In the genomic region with DNA sequence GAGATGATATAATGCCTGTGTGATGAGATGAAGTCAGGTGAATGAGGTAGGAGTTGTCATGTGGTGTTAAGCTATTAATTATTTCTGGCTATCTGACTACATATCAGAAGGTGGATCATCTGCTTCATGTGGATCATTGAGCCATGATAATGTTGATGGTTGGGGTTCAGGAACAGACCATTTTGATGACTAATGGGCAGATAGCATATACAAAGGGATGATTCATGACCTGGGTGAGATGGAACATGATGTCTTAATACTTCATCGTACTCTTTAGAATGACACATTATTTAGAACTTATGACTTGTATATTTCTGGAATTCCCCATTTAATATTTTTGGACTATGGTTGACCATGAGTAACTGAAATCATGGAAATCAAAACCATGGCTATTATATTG, we compare ENCODE assay signal across 20 cellular contexts.
DNase-seq lines count a peak whose midpoint lies in the region; FAIRE-seq and TF ChIP-seq lines count a peak whose summit lies in the region.
"Had no signal": no experiment of that assay in that cellular context is flagged by ENCODE, and none has a peak within 500 bp of the region (broad histone marks: within the 10 kb centered on the region; RNA-seq: fewer than 3 reads in every experiment).

No MANE protein-coding gene starts in this region.

- no peaks in the 10 kb centered on the region for H3K36me3 Mint-ChIP-seq in chondrocyte (ENCODE audit: low read depth)
- H3K36me3 Mint-ChIP-seq: activated naive CD8-positive, alpha-beta T cell treated with anti-CD3 and anti-CD28 coated beads for 36 hours; neural progenitor cell had no signal

- H3K9me3 ChIP-seq in Peyer's patch: no peaks in the 10 kb centered on the region
- H3K9me3 ChIP-seq: HAP-1 had no signal

- TF ChIP-seq CTCF in epithelial cell of proximal tubule (conservative IDR thresholded peaks at IDR 0.05; ENCODE audit: low read depth, low read length) (no peak), chondrocyte (IDR thresholded peaks at IDR 0.05) (no peak), Peyer's patch (IDR thresholded peaks at IDR 0.05) (no peak)

- no peak overlapping the region for H3K4me3 Mint-ChIP-seq in chondrocyte (ENCODE audit: unreplicated experiment)
- H3K4me3 Mint-ChIP-seq: activated naive CD8-positive, alpha-beta T cell treated with anti-CD3 and anti-CD28 coated beads for 36 hours; neural progenitor cell had no signal

- H3K4me1 Mint-ChIP-seq in chondrocyte (ENCODE audit: low read depth): no peaks in the 10 kb centered on the region
- H3K4me1 Mint-ChIP-seq: activated naive CD8-positive, alpha-beta T cell treated with anti-CD3 and anti-CD28 coated beads for 36 hours; neural progenitor cell had no signal

- FAIRE-seq in GM12892 (lab: Jason Lieb, UNC): no peak
- FAIRE-seq: GM18507 had no signal

- H3K27me3 Mint-ChIP-seq in chondrocyte (ENCODE audit: low read depth): peaks cover 27% of the 10 kb centered on the region

- H3K4me1 ChIP-seq in Peyer's patch: no peaks in the 10 kb centered on the region
- H3K4me1 ChIP-seq: HAP-1, neural progenitor cell had no signal

- H3K9me3 Mint-ChIP-seq in chondrocyte (ENCODE audit: low read depth): no peaks in the 10 kb centered on the region
- H3K9me3 Mint-ChIP-seq: activated naive CD8-positive, alpha-beta T cell treated with anti-CD3 and anti-CD28 coated beads for 36 hours; neural progenitor cell had no signal

- no peak overlapping the region for H3K27ac Mint-ChIP-seq in chondrocyte (ENCODE audit: unreplicated experiment)
- H3K27ac Mint-ChIP-seq: activated naive CD8-positive, alpha-beta T cell treated with anti-CD3 and anti-CD28 coated beads for 36 hours; neural progenitor cell had no signal

- no peak overlapping the region for H3K27ac ChIP-seq in Peyer's patch
- H3K27ac ChIP-seq: neural progenitor cell had no signal

- TF ChIP-seq POLR2A in Peyer's patch (IDR thresholded peaks at IDR 0.05) (no peak), GM12892 (IDR thresholded peaks at IDR 0.05; ENCODE audit: low read depth, low read length) (no peak)

- no peaks in the 10 kb centered on the region for H3K36me3 ChIP-seq in Peyer's patch
- H3K36me3 ChIP-seq: HAP-1, neural progenitor cell had no signal

- DNase-seq in EL (peak; percentile 62), RPMI7951 (ENCODE audit: low read depth) (peak; percentile 39), epithelial cell of proximal tubule (ENCODE audit: low read depth) (peak; percentile 72), kidney tubule cell (ENCODE audit: low spot score) (peak; percentile 97), chondrocyte (ENCODE audit: low spot score) (no peak), Peyer's patch (no peak), NCI-H2081 (lab: John Stamatoyannopoulos, UW) (no peak), GM12892 (ENCODE audit: insufficient read length) (no peak)
- DNase-seq: activated CD4-positive, alpha-beta T cell treated with anti-CD3 and anti-CD28 coated beads, Interleukin-2, amount 50 U/mL, for 4 hours; activated naive CD8-positive, alpha-beta T cell treated with anti-CD3 and anti-CD28 coated beads for 36 hours; Calu3; effector CD8-positive, alpha-beta T cell; islet precursor cell; midbrain; NCI-H2029; NCI-H524; stimulated activated CD4-positive, alpha-beta T cell treated with anti-CD3 and anti-CD28 coated beads, Interleukin-1b, Interleukin-23, amount 100 ng/mL, for 48 hours had no signal

- no peak overlapping the region for H3K4me3 ChIP-seq in epithelial cell of proximal tubule (ENCODE audit: low read depth, low read length)
- no peak overlapping the region for H3K4me3 ChIP-seq in Peyer's patch
- H3K4me3 ChIP-seq: HAP-1, neural progenitor cell had no signal

- H3K27me3 ChIP-seq in Peyer's patch: no peaks in the 10 kb centered on the region
- H3K27me3 ChIP-seq: neural progenitor cell had no signal

Comparison
In these comparisons a context has a peak if more than half of its experiments do, and no peak if none do; other contexts are left out.
1. DNase-seq: peak in EL (single experiment), RPMI7951 (single experiment), epithelial cell of proximal tubule (single experiment) and kidney tubule cell (single experiment); none in chondrocyte (single experiment), Peyer's patch (0 of 3), NCI-H2081 (0 of 2) and GM12892 (single experiment).